In the genomic region with DNA sequence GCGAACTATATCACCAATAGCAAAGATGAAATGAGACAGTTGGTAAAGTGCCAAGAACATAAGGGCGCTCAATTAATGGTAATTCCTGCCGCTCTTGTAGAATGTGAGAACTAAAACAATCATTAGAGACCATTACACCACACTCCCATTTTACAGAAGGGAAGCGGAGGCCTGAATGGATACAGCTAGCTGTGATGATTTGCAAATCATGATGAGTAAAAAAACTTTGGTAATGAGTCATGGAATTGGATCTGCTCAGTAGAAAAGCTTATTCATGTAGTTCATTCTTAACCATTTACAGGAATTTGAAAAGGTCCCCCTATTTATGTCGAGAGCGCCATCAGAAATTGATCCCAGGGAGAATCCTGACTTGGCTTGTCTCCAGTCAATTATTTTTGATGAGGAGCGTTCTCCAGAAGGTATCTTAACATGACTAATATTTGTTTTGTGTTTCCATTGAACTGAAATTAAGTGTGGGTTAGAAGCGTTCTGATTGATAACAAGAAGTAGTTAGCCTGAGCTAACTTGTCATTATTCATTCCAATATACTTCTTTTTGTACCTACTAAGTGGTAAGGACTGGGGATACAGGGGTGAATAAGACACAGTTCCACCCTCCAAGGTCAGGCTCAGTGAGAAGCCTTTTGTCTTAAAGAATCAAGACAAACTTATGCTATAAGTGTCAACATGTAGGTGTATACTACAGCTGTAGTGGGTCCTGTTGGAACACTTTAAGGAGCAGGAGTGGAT, we compare ENCODE assay signal across 8 cellular contexts. TPM values are rescaled to one million over a fixed set of nuclear protein-coding genes. Genes with fewer than 3 reads are reported as not detected.
A peak's percentile ranks its signal among the peaks of the same experiment; 100 is the strongest.
DNase-seq lines count a peak whose midpoint lies in the region; ATAC-seq and TF ChIP-seq lines count a peak whose summit lies in the region.

No MANE protein-coding gene starts in this region.

- H3K27ac Mint-ChIP-seq in T-cell = peak overlapping the region; percentile 63 to 75

- TF ChIP-seq POLR2A in sigmoid colon (IDR thresholded peaks at IDR 0.05) = no peak

- TF ChIP-seq CTCF in left ventricle myocardium inferior (IDR thresholded peaks at IDR 0.05; ENCODE audit: borderline replicate concordance) (no peak), fibroblast of pulmonary artery (IDR thresholded peaks at IDR 0.05; ENCODE audit: low read length, missing control alignments) (no peak), sigmoid colon (IDR thresholded peaks at IDR 0.05) (no peak), GM10248 (IDR thresholded peaks at IDR 0.05; ENCODE audit: control extremely low read depth, extremely low read depth, low read depth, missing control alignments) (no peak)

- DNase-seq in left ventricle myocardium inferior = no peak
- DNase-seq in Right ventricle myocardium superior = no peak
- DNase-seq in T-cell = no peak
- DNase-seq in fibroblast of pulmonary artery (ENCODE audit: low read depth) = peak; percentile 43
- no peak for DNase-seq in sigmoid colon
- no peak for DNase-seq in GM10248 (ENCODE audit: extremely low spot score)
- no peak for DNase-seq in COR-L47 (lab: John Stamatoyannopoulos, UW)
- DNase-seq in NCI-H748 treated with DMSO at 0.1 percent for 48 hours (lab: John Stamatoyannopoulos, UW) = no peak

- intact Hi-C loops in left ventricle myocardium inferior (cut with micrococcal nuclease) (no loop called here), Right ventricle myocardium superior (cut with DNase I) (no loop called here), sigmoid colon (cut with DNase I) (loop anchor here (5.0 to 10.0 kb wide), 4 partner anchors 46 to 222 kb away; a partner anchor contains a TSS)

- H3K4me3 ChIP-seq in left ventricle myocardium inferior (peak overlapping the region; percentile 87), fibroblast of pulmonary artery (replicated peaks; ENCODE audit: low read depth, low read length) (peak overlapping the region; percentile 90), sigmoid colon (peak overlapping the region; percentile 73 to 84 (median 77))

- H3K4me1 Mint-ChIP-seq in T-cell = peaks cover 32 to 35% (median 35%) of the 10 kb centered on the region in 3 donors

- H3K27me3 Mint-ChIP-seq in T-cell = no peaks in the 10 kb centered on the region

- WGBS in sigmoid colon, 2 donors = 32 to 42% methylated on average over 8 of the region's 8 CpGs

- peak overlapping the region; percentile 85 to 89 (median 88) for H3K4me3 Mint-ChIP-seq in T-cell

- POLR2A ChIA-PET in T-cell (lab: Charles Lee) = no interaction called here
- POLR2A ChIA-PET in GM10248 (lab: Yijun Ruan, JAX) = interaction anchor here (1.3 kb wide), 1 partner anchor 84 kb away, joined by 3 read pairs; a partner anchor contains a TSS

- no peaks in the 10 kb centered on the region for H3K9me3 Mint-ChIP-seq in T-cell

- H3K27me3 ChIP-seq in left ventricle myocardium inferior (ENCODE audit: low read depth) = no peaks in the 10 kb centered on the region
- H3K27me3 ChIP-seq in sigmoid colon = no peaks in the 10 kb centered on the region

- H3K36me3 Mint-ChIP-seq in T-cell = peaks cover 23% of the 10 kb centered on the region

- H3K36me3 ChIP-seq in left ventricle myocardium inferior (peaks cover 42% of the 10 kb centered on the region), sigmoid colon (peaks cover 0 to 40% (median 2%) of the 10 kb centered on the region in 4 donors)

- H3K4me1 ChIP-seq in left ventricle myocardium inferior (peaks cover 25% of the 10 kb centered on the region), sigmoid colon (peaks cover 0 to 18% (median 15%) of the 10 kb centered on the region in 4 donors)

- CTCF ChIA-PET in T-cell (lab: Charles Lee) = interaction anchor here in 1 of 2 donors (2.0 kb wide), 1 partner anchor 85 kb away, joined by 9 read pairs; a partner anchor contains a TSS
- CTCF ChIA-PET in GM10248 (lab: Yijun Ruan, JAX) = interaction anchor here (0.6 to 1.7 kb wide), 3 partner anchors 49 to 517 kb away, joined by 3 to 5 read pairs (median 3); a partner anchor contains a TSS

- no peaks in the 10 kb centered on the region for H3K9me3 ChIP-seq in left ventricle myocardium inferior (replicated peaks)
- no peaks in the 10 kb centered on the region for H3K9me3 ChIP-seq in sigmoid colon

- no peak for TF ChIP-seq EP300 in sigmoid colon (IDR thresholded peaks at IDR 0.05)

- peak overlapping the region; percentile 76 for H3K27ac ChIP-seq in left ventricle myocardium inferior (replicated peaks)
- peak overlapping the region; percentile 75 to 86 (median 80) for H3K27ac ChIP-seq in sigmoid colon

- ATAC-seq in Right ventricle myocardium superior (ENCODE audit: poor library complexity) = no peak
- ATAC-seq in T-cell (replicated peaks in 1 of 4) = no peak

RNA-seq across cellular contexts. Expression of a gene that starts 0.8 kb away (rescaled TPM):
- total RNA-seq in left ventricle myocardium inferior (16.1 TPM), Right ventricle myocardium superior (14.8 TPM), T-cell (10 to 100 TPM in 4 of 5 donors, 1 to 10 TPM in 1; 9.6 to 25.1 (median 22.2) TPM), sigmoid colon (10 to 100 TPM; 12.6 to 33.4 (median 27.2) TPM)
- polyA plus RNA-seq in sigmoid colon = 10 to 100 TPM in 1 of 3 donors, 1 to 10 TPM in 2; 7.6 to 15.0 (median 9.6) TPM

RNA-seq across cellular contexts. Expression of a gene that starts 47.9 kb away (rescaled TPM):
- total RNA-seq in left ventricle myocardium inferior (5.1 TPM), Right ventricle myocardium superior (4.0 TPM), T-cell (1 to 10 TPM in 3 of 5 donors, under 1 TPM in 2; 0.68 to 6.6 (median 6.0) TPM), sigmoid colon (1 to 10 TPM; 3.3 to 5.7 (median 4.9) TPM)
- 1 to 10 TPM; 4.9 to 6.0 (median 5.6) TPM for polyA plus RNA-seq in sigmoid colon
